19 cellular contexts compared by ENCODE assay signal in genomic region chr2:109184368-109184767, GRCh38. TPM values are rescaled to one million over a fixed set of nuclear protein-coding genes. Genes with fewer than 3 reads are reported as not detected.
DNase-seq lines count a peak whose midpoint lies in the region; ATAC-seq and TF ChIP-seq lines count a peak whose summit lies in the region.
"Had no signal": no experiment of that assay in that cellular context is flagged by ENCODE, and none has a peak within 500 bp of the region (broad histone marks: within the 10 kb centered on the region; RNA-seq: fewer than 3 reads in every experiment).

No MANE protein-coding gene starts in this region.

- ATAC-seq in left ventricle myocardium superior: no peak
- peak in 1 of 4 donors; percentile 7 for ATAC-seq in psoas muscle
- ATAC-seq in HG03520 (IDR thresholded peaks at IDR 0.05; ENCODE audit: unreplicated experiment): no peak
- ATAC-seq in activated naive CD4-positive, alpha-beta T cell treated with anti-CD3 and anti-CD28 coated beads, Interleukin-2, amount 50 U/mL, for 72 hours: no peak
- ATAC-seq: PC-3 had no signal

- no peak for TF ChIP-seq POLR2A in esophagus squamous epithelium (IDR thresholded peaks at IDR 0.05)
- no peak for TF ChIP-seq POLR2A in vagina (IDR thresholded peaks at IDR 0.05)

- H3K36me3 ChIP-seq in left ventricle myocardium inferior (no peaks in the 10 kb centered on the region), esophagus squamous epithelium (no peaks in the 10 kb centered on the region), psoas muscle (ENCODE audit: insufficient read depth in 1 of 2, low read depth in 1 of 2) (no peaks in the 10 kb centered on the region), vagina (no peaks in the 10 kb centered on the region)

- intact Hi-C loops in left ventricle myocardium inferior (cut with micrococcal nuclease) (no loop called here), left ventricle myocardium superior (cut with micrococcal nuclease) (no loop called here), esophagus squamous epithelium (cut with DNase I) (no loop called here), psoas muscle (cut with DNase I) (no loop called here), vagina (cut with DNase I) (no loop called here)

- H3K9me3 Mint-ChIP-seq in activated naive CD4-positive, alpha-beta T cell treated with anti-CD3 and anti-CD28 coated beads, Interleukin-2, amount 50 U/mL, for 72 hours: peaks cover 11 to 19% of the 10 kb centered on the region in 2 donors

- H3K4me1 ChIP-seq in left ventricle myocardium inferior (peaks cover 29% of the 10 kb centered on the region), esophagus squamous epithelium (peaks cover 0 to 21% (median 16%) of the 10 kb centered on the region in 3 donors), psoas muscle (peaks cover 33% of the 10 kb centered on the region), vagina (peaks cover 25% of the 10 kb centered on the region)

- TF ChIP-seq CTCF in left ventricle myocardium inferior (IDR thresholded peaks at IDR 0.05; ENCODE audit: borderline replicate concordance) (no peak), esophagus squamous epithelium (IDR thresholded peaks at IDR 0.05) (no peak), psoas muscle (IDR thresholded peaks at IDR 0.05) (no peak), vagina (IDR thresholded peaks at IDR 0.05) (no peak)

- WGBS in esophagus squamous epithelium, 2 donors: 100% methylated on average over 3 of the region's 3 CpGs; no CpG with 5 or more reads in 1 of the 2 donors
- 93 to 95% (median 94%) methylated on average over 3 of the region's 3 CpGs for whole genome bisulfite sequencing in psoas muscle, 3 donors

- H3K27me3 ChIP-seq in left ventricle myocardium inferior (ENCODE audit: low read depth) (no peaks in the 10 kb centered on the region), esophagus squamous epithelium (no peaks in the 10 kb centered on the region), psoas muscle (ENCODE audit: insufficient read depth in 3 of 3, low read length in 2 of 3) (no peaks in the 10 kb centered on the region), vagina (no peaks in the 10 kb centered on the region)

- no peak overlapping the region for H3K4me3 ChIP-seq in left ventricle myocardium inferior
- no peak overlapping the region for H3K4me3 ChIP-seq in esophagus squamous epithelium
- no peak overlapping the region for H3K4me3 ChIP-seq in psoas muscle
- H3K4me3 ChIP-seq in vagina: no peak overlapping the region

- no peak for DNase-seq in left ventricle myocardium inferior
- no peak for DNase-seq in left ventricle myocardium superior
- DNase-seq in esophagus squamous epithelium (lab: John Stamatoyannopoulos, UW): no peak
- no peak for DNase-seq in psoas muscle
- no peak for DNase-seq in vagina (ENCODE audit: extremely low spot score in 2 of 2)
- no peak for DNase-seq in iPS-NIHi7 (ENCODE audit: extremely low spot score)
- no peak for DNase-seq in activated naive CD4-positive, alpha-beta T cell treated with anti-CD3 and anti-CD28 coated beads, Interleukin-2, amount 50 U/mL, for 72 hours (ENCODE audit: low spot score in 2 of 2)
- DNase-seq: 8988T, DMS 273 treated with DMSO at 0.1 percent for 48 hours, GF-D8, GOT3, KBM-7, NCI-H1436, NCI-H2029, NCI-H2171, NCI-H446, PC-3 had no signal

- peak overlapping the region; percentile 89 for H3K27ac ChIP-seq in left ventricle myocardium inferior (replicated peaks)
- peak overlapping the region in 3 of 4 donors; percentile 47 to 82 (median 57) for H3K27ac ChIP-seq in esophagus squamous epithelium
- peak overlapping the region; percentile 83 for H3K27ac ChIP-seq in psoas muscle
- H3K27ac ChIP-seq in vagina: peak overlapping the region; percentile 64

- H3K27ac Mint-ChIP-seq in activated naive CD4-positive, alpha-beta T cell treated with anti-CD3 and anti-CD28 coated beads, Interleukin-2, amount 50 U/mL, for 72 hours: no peak overlapping the region

- peaks cover 23 to 24% of the 10 kb centered on the region in 2 donors for H3K36me3 Mint-ChIP-seq in activated naive CD4-positive, alpha-beta T cell treated with anti-CD3 and anti-CD28 coated beads, Interleukin-2, amount 50 U/mL, for 72 hours
- H3K36me3 Mint-ChIP-seq: CD14-positive monocyte had no signal

- peaks cover 5% of the 10 kb centered on the region for H3K9me3 ChIP-seq in left ventricle myocardium inferior (replicated peaks)
- no peaks in the 10 kb centered on the region for H3K9me3 ChIP-seq in esophagus squamous epithelium
- no peaks in the 10 kb centered on the region for H3K9me3 ChIP-seq in psoas muscle
- H3K9me3 ChIP-seq in vagina: no peaks in the 10 kb centered on the region

RNA-seq across cellular contexts. Expression of gene SH3RF3, which starts 55.4 kb away (rescaled TPM):
- 7.9 TPM for total RNA-seq in left ventricle myocardium inferior
- total RNA-seq in left ventricle myocardium superior: 7.4 TPM
- total RNA-seq in esophagus squamous epithelium: 1 to 10 TPM; 2.4 to 5.5 (median 2.9) TPM
- total RNA-seq in psoas muscle: 10 to 100 TPM in 2 of 4 donors, 1 to 10 TPM in 2; 6.8 to 27.0 (median 12.9) TPM
- 10 to 100 TPM in 1 of 3 donors, 1 to 10 TPM in 2; 4.6 to 15.6 (median 9.0) TPM for polyA plus RNA-seq in psoas muscle
- total RNA-seq in vagina: 10.8 TPM
- total RNA-seq in activated naive CD4-positive, alpha-beta T cell treated with anti-CD3 and anti-CD28 coated beads, Interleukin-2, amount 50 U/mL, for 72 hours: 1 to 10 TPM; 1.0 to 1.7 TPM
